Comparison of ENCODE assay signal across 10 cellular contexts in the genomic region with DNA sequence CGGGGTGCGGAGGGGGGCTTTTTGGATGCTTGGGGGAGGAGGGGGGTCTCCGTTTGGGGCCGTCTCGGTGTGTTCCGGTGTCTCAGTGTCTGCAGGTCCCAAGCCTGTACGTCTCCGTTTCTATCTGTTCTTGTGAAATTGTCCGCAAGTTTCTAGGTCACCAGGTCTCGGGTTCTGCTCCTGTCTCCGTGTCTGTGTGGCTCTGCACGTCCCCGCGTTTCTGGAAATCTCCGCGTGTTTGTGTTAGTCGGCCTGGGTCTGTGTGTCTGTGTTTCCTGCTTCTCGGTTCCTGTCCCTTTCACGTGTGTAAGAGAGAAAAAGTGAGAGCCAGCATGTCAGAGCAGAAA. TPM values are rescaled to one million over a fixed set of nuclear protein-coding genes. Genes with fewer than 3 reads are reported as not detected.
DNase-seq lines count a peak whose midpoint lies in the region; ATAC-seq, FAIRE-seq and TF ChIP-seq lines count a peak whose summit lies in the region.
"Had no signal": no experiment of that assay in that cellular context is flagged by ENCODE, and none has a peak within 500 bp of the region (broad histone marks: within the 10 kb centered on the region; RNA-seq: fewer than 3 reads in every experiment).

No MANE protein-coding gene starts in this region.

- H3K79me2 ChIP-seq in keratinocyte (ENCODE audit: control insufficient read depth, insufficient read depth, low read length), result peaks cover 42% of the 10 kb centered on the region

- TF ChIP-seq CTCF in ascending aorta (IDR thresholded peaks at IDR 0.05) (no peak), keratinocyte (optimal IDR thresholded peaks at IDR 0.05 in 1 of 3, IDR thresholded peaks at IDR 0.05 in 1 of 3, conservative IDR thresholded peaks at IDR 0.05 in 1 of 3; ENCODE audit: extremely low read depth in 1 of 3, insufficient read depth in 2 of 3, low read length in 3 of 3) (no peak)

- H3K9me3 Mint-ChIP-seq in stimulated activated effector memory CD8-positive, alpha-beta T cell treated with anti-CD3 and anti-CD28 coated beads, Interleukin-12 subunit alpha, Interleukin-12 subunit beta, amount 100 ng/mL, for 72 hours, result no peaks in the 10 kb centered on the region

- H3K4me1 ChIP-seq in ascending aorta (peaks cover 14 to 21% of the 10 kb centered on the region in 2 donors), keratinocyte (ENCODE audit: control insufficient read depth, extremely low read depth, insufficient read depth, low read length) (peaks cover 25% of the 10 kb centered on the region)

- peak; percentile 12 for DNase-seq in activated effector memory CD4-positive, alpha-beta T cell treated with Interleukin-2 at 50 U/mL for 16 hours
- DNase-seq in activated effector memory CD4-positive, alpha-beta T cell treated with anti-CD3 and anti-CD28 coated beads, Interleukin-2, amount 50 U/mL, for 16 hours, result no peak
- DNase-seq in ascending aorta (ENCODE audit: low spot score in 2 of 2) (no peak), keratinocyte (ENCODE audit: low read depth, low spot score) (no peak), NCI-H2107 (lab: John Stamatoyannopoulos, UW) (no peak), GOT3 (lab: John Stamatoyannopoulos, UW) (no peak), HPDE6-E6E7 (ENCODE audit: extremely low spot score) (no peak)
- no peak for DNase-seq in stimulated activated effector memory CD8-positive, alpha-beta T cell treated with anti-CD3 and anti-CD28 coated beads, Interleukin-12 subunit alpha, Interleukin-12 subunit beta, amount 100 ng/mL, for 72 hours (ENCODE audit: low spot score in 2 of 2)

- no peaks in the 10 kb centered on the region for H3K36me3 Mint-ChIP-seq in stimulated activated effector memory CD8-positive, alpha-beta T cell treated with anti-CD3 and anti-CD28 coated beads, Interleukin-12 subunit alpha, Interleukin-12 subunit beta, amount 100 ng/mL, for 72 hours

- H3K27me3 ChIP-seq in ascending aorta (peaks cover 6% of the 10 kb centered on the region), keratinocyte (ENCODE audit: control insufficient read depth, extremely low read depth, insufficient read depth, low read length) (peaks cover 22% of the 10 kb centered on the region)

- H3K9me1 ChIP-seq in keratinocyte (ENCODE audit: control insufficient read depth, extremely low read depth, insufficient read depth, low read length), result peaks cover 3% of the 10 kb centered on the region

- intact Hi-C loops in ascending aorta (cut with DNase I), result loop anchor here (2.0 kb wide), 1 partner anchor 49 kb away; no protein-coding TSS in a partner anchor

- H3K4me3 ChIP-seq in ascending aorta (peak overlapping the region; percentile 46 to 91), keratinocyte (ENCODE audit: control insufficient read depth in 2 of 3, extremely low read depth in 1 of 3, insufficient read depth in 2 of 3, low read depth in 1 of 3, low read length in 3 of 3) (peak overlapping the region; percentile 59 to 85 (median 79))

- peak overlapping the region; percentile 76 for H3K4me3 Mint-ChIP-seq in stimulated activated effector memory CD8-positive, alpha-beta T cell treated with anti-CD3 and anti-CD28 coated beads, Interleukin-12 subunit alpha, Interleukin-12 subunit beta, amount 100 ng/mL, for 72 hours

- peaks cover 33% of the 10 kb centered on the region for H3K4me1 Mint-ChIP-seq in stimulated activated effector memory CD8-positive, alpha-beta T cell treated with anti-CD3 and anti-CD28 coated beads, Interleukin-12 subunit alpha, Interleukin-12 subunit beta, amount 100 ng/mL, for 72 hours

- H3K4me2 ChIP-seq in keratinocyte (ENCODE audit: control insufficient read depth, extremely low read depth, insufficient read depth, low read depth, low read length), result peak overlapping the region; percentile 93

- peak overlapping the region; percentile 86 for H3K9ac ChIP-seq in keratinocyte (ENCODE audit: control insufficient read depth, extremely low read depth, insufficient read depth, low read length)

- peak; percentile 48 for ATAC-seq in stimulated activated effector memory CD8-positive, alpha-beta T cell treated with anti-CD3 and anti-CD28 coated beads, Interleukin-12 subunit alpha, Interleukin-12 subunit beta, amount 100 ng/mL, for 72 hours

- H2AFZ ChIP-seq in keratinocyte (ENCODE audit: control insufficient read depth, low read length), result peak overlapping the region; percentile 56

- H3K9me3 ChIP-seq in ascending aorta (no peaks in the 10 kb centered on the region), keratinocyte (ENCODE audit: control insufficient read depth, low read depth, low read length) (no peaks in the 10 kb centered on the region)

- H3K36me3 ChIP-seq in ascending aorta (no peaks in the 10 kb centered on the region), keratinocyte (ENCODE audit: control insufficient read depth in 2 of 2, extremely low read depth in 1 of 2, insufficient read depth in 2 of 2, low read length in 2 of 2) (no peaks in the 10 kb centered on the region)

- peak overlapping the region; percentile 5 to 91 for H3K27ac ChIP-seq in ascending aorta
- peak overlapping the region; percentile 79 for H3K27ac ChIP-seq in keratinocyte (ENCODE audit: control insufficient read depth, insufficient read depth, low read length)

- peak overlapping the region; percentile 30 for H3K27ac Mint-ChIP-seq in stimulated activated effector memory CD8-positive, alpha-beta T cell treated with anti-CD3 and anti-CD28 coated beads, Interleukin-12 subunit alpha, Interleukin-12 subunit beta, amount 100 ng/mL, for 72 hours

- dilution Hi-C loops in keratinocyte (cut with MboI; ENCODE audit: extremely low pct_ligation_motif_present, low sequenced_read_pairs), result no loop called here

- no peak for FAIRE-seq in keratinocyte (lab: Jason Lieb, UNC)

- peaks cover 2% of the 10 kb centered on the region for H4K20me1 ChIP-seq in keratinocyte (ENCODE audit: control insufficient read depth, extremely low read depth, insufficient read depth, low read length)

RNA-seq across cellular contexts. Expression of gene COL27A1, which starts 0.9 kb away (rescaled TPM):
- 9.3 TPM for total RNA-seq in ascending aorta
- 10.1 to 24.1 TPM (median 14.0 TPM) in 3 replicates for polyA plus RNA-seq in keratinocyte
- polyA plus RNA-seq in keratinocyte (2011; ENCODE audit: low read depth), result 4.0 TPM
- 3.2 and 6.3 TPM in 2 replicates for polyA plus RNA-seq in keratinocyte (2011; cell fraction: cytosol; rRNA removed)
- polyA plus RNA-seq in keratinocyte (2011; cell fraction: nucleus; rRNA removed), result 74.7 and 104 TPM in 2 replicates
- 7.7 and 9.2 TPM in 2 replicates for polyA plus RNA-seq in keratinocyte (2012; ENCODE audit: low replicate concordance)
- polyA minus RNA-seq in keratinocyte, result 21.0 to 31.0 TPM (median 23.4 TPM) in 3 replicates
- 6.7 TPM for polyA minus RNA-seq in keratinocyte (2011; cell fraction: cytosol; rRNA and poly(A)+ RNA removed)
- 37.9 and 45.1 TPM in 2 replicates for polyA minus RNA-seq in keratinocyte (2011; cell fraction: nucleus; rRNA and poly(A)+ RNA removed)

RNA-seq across cellular contexts. Expression of gene KIF12, which starts 57.2 kb away (rescaled TPM):
- total RNA-seq in ascending aorta, result not detected
- 1.3 to 2.3 TPM (median 1.5 TPM) in 3 replicates for polyA plus RNA-seq in keratinocyte
- 0.22 TPM for polyA plus RNA-seq in keratinocyte (2011; ENCODE audit: low read depth)
- polyA plus RNA-seq in keratinocyte (2011; cell fraction: cytosol; rRNA removed), result 0.83 and 1.1 TPM in 2 replicates
- 3.9 and 6.8 TPM in 2 replicates for polyA plus RNA-seq in keratinocyte (2011; cell fraction: nucleus; rRNA removed)
- polyA plus RNA-seq in keratinocyte (2012; ENCODE audit: low replicate concordance), result 0.17 and 3.0 TPM in 2 replicates
- polyA minus RNA-seq in keratinocyte, result 0.32 to 3.0 TPM (median 0.33 TPM) in 3 replicates
- polyA minus RNA-seq in keratinocyte (2011; cell fraction: cytosol; rRNA and poly(A)+ RNA removed), result 2.1 TPM
- 2.3 and 2.4 TPM in 2 replicates for polyA minus RNA-seq in keratinocyte (2011; cell fraction: nucleus; rRNA and poly(A)+ RNA removed)
- total RNA-seq: Daoy; T-helper 1 cell treated with Interleukin-12 subunit alpha and Interleukin-12 subunit beta and Interleukin-4 antibody, amounts not matched to agents 30 ng/mL and 1 ng/mL, for 36 hours had no signal
